Comparison of ENCODE assay signal across 8 cellular contexts in genomic region chr19:2059422-2060201, GRCh38. TPM values are rescaled to one million over a fixed set of nuclear protein-coding genes. Genes with fewer than 3 reads are reported as not detected.
DNase-seq lines count a peak whose midpoint lies in the region; ATAC-seq lines count a peak whose summit lies in the region.

No MANE protein-coding gene starts in this region.

- no peaks in the 10 kb centered on the region for H3K27me3 Mint-ChIP-seq in activated CD4-positive, alpha-beta T cell treated with anti-CD3 and anti-CD28 coated beads, Interleukin-2, amount 10 ng/mL, durations not matched to agents 24 days and 14 days

- intact Hi-C loops in activated CD4-positive, alpha-beta T cell treated with anti-CD3 and anti-CD28 coated beads, Interleukin-2, amount 10 ng/mL, durations not matched to agents 24 days and 14 days (cut with micrococcal nuclease) = loop anchor here (1.0 to 2.0 kb wide), 2 partner anchors 7 to 41 kb away; no protein-coding TSS in a partner anchor

- H3K4me3 ChIP-seq in duodenal mucosa (ENCODE audit: low read depth in 1 of 2, low read length in 2 of 2) (peak overlapping the region; percentile 54 to 66), mesodermal cell (ENCODE audit: extremely low read depth, insufficient read depth, low read length, poor library complexity, severe bottlenecking) (no peak overlapping the region)

- DNase-seq in activated CD4-positive, alpha-beta T cell treated with anti-CD3 and anti-CD28 coated beads, Interleukin-2, amount 10 ng/mL, durations not matched to agents 24 days and 14 days = peak; percentile 63
- no peak for DNase-seq in activated CD4-positive, alpha-beta T cell treated with anti-CD3 and anti-CD28 coated beads, Interleukin-2, amount 50 U/mL, for 48 hours
- DNase-seq in RKO (ENCODE audit: low spot score) = peak; percentile 70
- peak; percentile 86 for DNase-seq in ureter (ENCODE audit: low spot score)
- DNase-seq in iPS-NIHi11 (ENCODE audit: low spot score) = no peak

- H3K36me3 Mint-ChIP-seq in activated CD4-positive, alpha-beta T cell treated with anti-CD3 and anti-CD28 coated beads, Interleukin-2, amount 10 ng/mL, durations not matched to agents 24 days and 14 days (ENCODE audit: low read depth) = no peaks in the 10 kb centered on the region

- peak overlapping the region; percentile 93 to 97 for H3K9ac ChIP-seq in duodenal mucosa (ENCODE audit: low read depth in 1 of 2, low read length in 2 of 2)

- 69 to 70% methylated on average over 11 to 22 of the region's 24 CpGs for WGBS in mesodermal cell (ENCODE audit: insufficient coverage in 2 of 2), 2 experiments

- H3K9me3 ChIP-seq in duodenal mucosa (ENCODE audit: control insufficient read depth in 1 of 2, low read length in 2 of 2) = no peaks in the 10 kb centered on the region
- no peaks in the 10 kb centered on the region for H3K9me3 ChIP-seq in mesodermal cell (ENCODE audit: control insufficient read depth, low read length)

- peaks cover 34% of the 10 kb centered on the region for H3K4me1 Mint-ChIP-seq in activated CD4-positive, alpha-beta T cell treated with anti-CD3 and anti-CD28 coated beads, Interleukin-2, amount 10 ng/mL, durations not matched to agents 24 days and 14 days

- H3K4me3 Mint-ChIP-seq in activated CD4-positive, alpha-beta T cell treated with anti-CD3 and anti-CD28 coated beads, Interleukin-2, amount 10 ng/mL, durations not matched to agents 24 days and 14 days = peak overlapping the region; percentile 96

- no peaks in the 10 kb centered on the region for H3K36me3 ChIP-seq in duodenal mucosa (ENCODE audit: control insufficient read depth in 1 of 2, insufficient read depth in 2 of 2, low read length in 2 of 2)
- no peaks in the 10 kb centered on the region for H3K36me3 ChIP-seq in mesodermal cell (ENCODE audit: control insufficient read depth, insufficient read depth, low read length)

- H3K27ac Mint-ChIP-seq in activated CD4-positive, alpha-beta T cell treated with anti-CD3 and anti-CD28 coated beads, Interleukin-2, amount 10 ng/mL, durations not matched to agents 24 days and 14 days = peak overlapping the region; percentile 98

- H3K27ac ChIP-seq in duodenal mucosa (ENCODE audit: low read depth, low read length) (peak overlapping the region; percentile 100), mesodermal cell (ENCODE audit: low read depth, low read length, severe bottlenecking) (peak overlapping the region; percentile 97)

- no peaks in the 10 kb centered on the region for H3K27me3 ChIP-seq in duodenal mucosa (ENCODE audit: control insufficient read depth in 1 of 2, insufficient read depth in 2 of 2, low read length in 2 of 2)

- no peaks in the 10 kb centered on the region for H3K9me3 Mint-ChIP-seq in activated CD4-positive, alpha-beta T cell treated with anti-CD3 and anti-CD28 coated beads, Interleukin-2, amount 10 ng/mL, durations not matched to agents 24 days and 14 days

- no peak for ATAC-seq in GM19351 (IDR thresholded peaks at IDR 0.05; ENCODE audit: unreplicated experiment)

- H3K4me1 ChIP-seq in duodenal mucosa (ENCODE audit: control insufficient read depth in 1 of 2, insufficient read depth in 2 of 2, low read length in 2 of 2) (peaks cover 43 to 47% of the 10 kb centered on the region in 2 donors), mesodermal cell (ENCODE audit: control insufficient read depth, insufficient read depth, low read length, poor library complexity, severe bottlenecking) (peaks cover 44% of the 10 kb centered on the region)

RNA-seq across cellular contexts. Expression of gene MKNK2, which starts 8.6 kb away (rescaled TPM):
- total RNA-seq in activated CD4-positive, alpha-beta T cell treated with anti-CD3 and anti-CD28 coated beads, Interleukin-2, amount 10 ng/mL, durations not matched to agents 24 days and 14 days = 159 and 169 TPM in 2 replicates
- polyA plus RNA-seq in mesodermal cell (2013, experiment 1 of 2) = 76.9 TPM
- polyA plus RNA-seq in mesodermal cell (2013, experiment 2 of 2) = 67.5 TPM
- 151 TPM for total RNA-seq in ureter

RNA-seq across cellular contexts. Expression of gene MOB3A, which starts 36.5 kb away (rescaled TPM):
- 184 and 185 TPM in 2 replicates for total RNA-seq in activated CD4-positive, alpha-beta T cell treated with anti-CD3 and anti-CD28 coated beads, Interleukin-2, amount 10 ng/mL, durations not matched to agents 24 days and 14 days
- 21.0 TPM for polyA plus RNA-seq in mesodermal cell (2013, experiment 1 of 2)
- polyA plus RNA-seq in mesodermal cell (2013, experiment 2 of 2) = 18.0 TPM
- total RNA-seq in ureter = 51.0 TPM

RNA-seq across cellular contexts. Expression of gene IZUMO4, which starts 37.1 kb away (rescaled TPM):
- total RNA-seq in activated CD4-positive, alpha-beta T cell treated with anti-CD3 and anti-CD28 coated beads, Interleukin-2, amount 10 ng/mL, durations not matched to agents 24 days and 14 days = 9.5 and 10.0 TPM in 2 replicates
- 2.6 TPM for polyA plus RNA-seq in mesodermal cell (2013, experiment 1 of 2)
- polyA plus RNA-seq in mesodermal cell (2013, experiment 2 of 2) = 3.0 TPM
- total RNA-seq in ureter = 5.9 TPM

RNA-seq across cellular contexts. Expression of gene BTBD2, which starts 44.1 kb away (rescaled TPM):
- 25.8 and 30.2 TPM in 2 replicates for total RNA-seq in activated CD4-positive, alpha-beta T cell treated with anti-CD3 and anti-CD28 coated beads, Interleukin-2, amount 10 ng/mL, durations not matched to agents 24 days and 14 days
- polyA plus RNA-seq in mesodermal cell (2013, experiment 1 of 2) = 99.8 TPM
- polyA plus RNA-seq in mesodermal cell (2013, experiment 2 of 2) = 78.9 TPM
- total RNA-seq in ureter = 102 TPM

Comparison
In these comparisons a context has a peak if more than half of its experiments do, and no peak if none do; other contexts are left out.
1. DNase-seq: peak in activated CD4-positive, alpha-beta T cell treated with anti-CD3 and anti-CD28 coated beads, Interleukin-2, amount 10 ng/mL, durations not matched to agents 24 days and 14 days (single experiment), RKO (single experiment) and ureter (single experiment); none in activated CD4-positive, alpha-beta T cell treated with anti-CD3 and anti-CD28 coated beads, Interleukin-2, amount 50 U/mL, for 48 hours (0 of 2) and iPS-NIHi11 (single experiment).